Comparison of ENCODE assay signal across 19 cellular contexts in genomic region chr3:64144241-64144900, GRCh38.
DNase-seq lines count a peak whose midpoint lies in the region; ATAC-seq, FAIRE-seq and TF ChIP-seq lines count a peak whose summit lies in the region.
"Had no signal": no experiment of that assay in that cellular context is flagged by ENCODE, and none has a peak within 500 bp of the region (broad histone marks: within the 10 kb centered on the region; RNA-seq: fewer than 3 reads in every experiment).

No MANE protein-coding gene starts in this region.

- H3K9me3 ChIP-seq in A549 (no peaks in the 10 kb centered on the region), IMR-90 (ENCODE audit: control insufficient read depth, insufficient read depth, low read length) (no peaks in the 10 kb centered on the region), MG63 (no peaks in the 10 kb centered on the region), T-helper 17 cell (ENCODE audit: control insufficient read depth, low read length, poor library complexity, severe bottlenecking) (no peaks in the 10 kb centered on the region)
- H3K9me3 ChIP-seq: ascending aorta, HAP-1, SJSA1, thoracic aorta had no signal

- POLR2A ChIA-PET in A549 (lab: Yijun Ruan, JAX): no interaction called here
- POLR2A ChIA-PET in IMR-90 (lab: Charles Lee; ENCODE audit: unreplicated experiment): no interaction called here

- in situ Hi-C loops in IMR-90 (cut with MboI; ENCODE audit: low sequenced_read_pairs): no loop called here

- ATAC-seq in A549 (no peak), IMR-90 (ENCODE audit: low read depth) (no peak), GM19452 (IDR thresholded peaks at IDR 0.05; ENCODE audit: unreplicated experiment) (no peak), T-helper 17 cell (no peak), HG03025 (IDR thresholded peaks at IDR 0.05; ENCODE audit: low FRiP score, unreplicated experiment) (no peak)
- ATAC-seq: activated naive CD4-positive, alpha-beta T cell treated with anti-CD3 and anti-CD28 coated beads, Interleukin-2, amount 50 U/mL, for 72 hours; natural killer cell treated with Interleukin-12 subunit alpha and Interleukin-12 subunit beta and Interleukin-15 and Interleukin-18, amount 100 ng/mL, for 72 hours had no signal

- peaks cover 39 to 76% of the 10 kb centered on the region in 2 experiments for H3K79me1 ChIP-seq in IMR-90 (ENCODE audit: low read depth in 1 of 2, low read length in 2 of 2)

- no peak for TF ChIP-seq POLR2A in A549 (IDR thresholded peaks at IDR 0.05; ENCODE audit: low read length)
- no peak for TF ChIP-seq POLR2A in IMR-90 (IDR thresholded peaks at IDR 0.05; ENCODE audit: low read depth, low read length)

- H3K27me3 ChIP-seq in IMR-90 (ENCODE audit: control insufficient read depth, insufficient read depth, low read length) (no peaks in the 10 kb centered on the region), MG63 (no peaks in the 10 kb centered on the region)
- H3K27me3 ChIP-seq: ascending aorta, SJSA1 had no signal

- H3K4ac ChIP-seq in IMR-90 (ENCODE audit: low read depth, low read length): peak overlapping the region; percentile 68

- H2BK120ac ChIP-seq in IMR-90 (ENCODE audit: low read depth, low read length): peak overlapping the region; percentile 52; the same call in 1 of the 2 replicates

- dilution Hi-C loops in IMR-90 (cut with HindIII; ENCODE audit: low sequenced_read_pairs, unreplicated experiment): no loop called here

- H3K9ac ChIP-seq in IMR-90 (ENCODE audit: low read depth, low read length): no peak overlapping the region
- H3K9ac ChIP-seq: parathyroid adenoma had no signal

- H3K9me3 Mint-ChIP-seq in chondrocyte (ENCODE audit: low read depth) (no peaks in the 10 kb centered on the region), mesothelial cell of epicardium (no peaks in the 10 kb centered on the region)
- H3K9me3 Mint-ChIP-seq: activated naive CD4-positive, alpha-beta T cell treated with anti-CD3 and anti-CD28 coated beads, Interleukin-2, amount 50 U/mL, for 72 hours; natural killer cell treated with Interleukin-12 subunit alpha and Interleukin-12 subunit beta and Interleukin-15 and Interleukin-18, amount 100 ng/mL, for 72 hours had no signal

- no peak overlapping the region for H3K4me3 ChIP-seq in A549
- no peak overlapping the region for H3K4me3 ChIP-seq in IMR-90 (ENCODE audit: insufficient read depth, low read depth, low read length)
- H3K4me3 ChIP-seq in MG63: no peak overlapping the region
- H3K4me3 ChIP-seq: ascending aorta, HAP-1, SJSA1, thoracic aorta had no signal

- no peaks in the 10 kb centered on the region for H3K27me3 Mint-ChIP-seq in chondrocyte (ENCODE audit: low read depth)
- peaks cover 48% of the 10 kb centered on the region for H3K27me3 Mint-ChIP-seq in mesothelial cell of epicardium (ENCODE audit: low read depth)
- peaks cover 18% of the 10 kb centered on the region for H3K27me3 Mint-ChIP-seq in T-helper 17 cell
- H3K27me3 Mint-ChIP-seq: natural killer cell treated with Interleukin-12 subunit alpha and Interleukin-12 subunit beta and Interleukin-15 and Interleukin-18, amount 100 ng/mL, for 72 hours had no signal

- no peak for TF ChIP-seq EP300 in A549 (IDR thresholded peaks at IDR 0.05)

- TF ChIP-seq RAD21 in A549 (conservative IDR thresholded peaks at IDR 0.05 in 1 of 2, IDR thresholded peaks at IDR 0.05 in 1 of 2): no peak
- no peak for TF ChIP-seq RAD21 in IMR-90 (IDR thresholded peaks at IDR 0.05; ENCODE audit: low read length)

- H4K20me1 ChIP-seq in IMR-90 (ENCODE audit: insufficient read depth, low read length): peaks cover 12% of the 10 kb centered on the region

- peak overlapping the region in 1 of 2 experiments; percentile 76; a peak in 2 of 4 replicates for H4K8ac ChIP-seq in IMR-90 (ENCODE audit: low read depth in 2 of 2, low read length in 2 of 2)

- peak overlapping the region; percentile 65; the same call in 1 of the 2 replicates for H4K91ac ChIP-seq in IMR-90 (ENCODE audit: insufficient read depth, low read depth, low read length)

- H3K27ac ChIP-seq in A549: peak overlapping the region; percentile 65 to 77
- H3K27ac ChIP-seq in IMR-90 (ENCODE audit: insufficient read depth, low read length): no peak overlapping the region
- H3K27ac ChIP-seq: ascending aorta, parathyroid adenoma, SJSA1, thoracic aorta had no signal

- no peak for FAIRE-seq in A549 (lab: Jason Lieb, UNC)

- 0 out of 3 replicates have a peak overlapping the region, but pooled peaks have one; percentile 8 for H2BK15ac ChIP-seq in IMR-90 (ENCODE audit: low read depth, low read length)

- CTCF ChIA-PET in A549 (lab: Yijun Ruan, JAX) (interaction anchor here (1.2 to 1.4 kb wide), 2 partner anchors 114 to 340 kb away, joined by 3 to 4 read pairs; no protein-coding TSS in a partner anchor), IMR-90 (lab: Yijun Ruan, JAX) (interaction anchor here (0.8 kb wide), 1 partner anchor 251 kb away, joined by 3 read pairs; no protein-coding TSS in a partner anchor)

- H3K36me3 ChIP-seq in IMR-90 (ENCODE audit: control insufficient read depth, insufficient read depth, low read length): peaks cover 41% of the 10 kb centered on the region
- H3K36me3 ChIP-seq in MG63: no peaks in the 10 kb centered on the region
- H3K36me3 ChIP-seq: HAP-1 had no signal

- TF ChIP-seq CTCF in A549 (IDR thresholded peaks at IDR 0.05): no peak
- TF ChIP-seq CTCF in IMR-90 (conservative IDR thresholded peaks at IDR 0.05; ENCODE audit: low read depth, low read length): no peak
- no peak for TF ChIP-seq CTCF in chondrocyte (IDR thresholded peaks at IDR 0.05)
- TF ChIP-seq CTCF in mesothelial cell of epicardium (IDR thresholded peaks at IDR 0.05; ENCODE audit: unreplicated experiment): no peak

- H3K36me3 Mint-ChIP-seq in chondrocyte (ENCODE audit: low read depth) (peaks cover 21% of the 10 kb centered on the region), mesothelial cell of epicardium (peaks cover 43% of the 10 kb centered on the region), T-helper 17 cell (ENCODE audit: low read depth) (no peaks in the 10 kb centered on the region)
- H3K36me3 Mint-ChIP-seq: activated naive CD4-positive, alpha-beta T cell treated with anti-CD3 and anti-CD28 coated beads, Interleukin-2, amount 50 U/mL, for 72 hours; natural killer cell treated with Interleukin-12 subunit alpha and Interleukin-12 subunit beta and Interleukin-15 and Interleukin-18, amount 100 ng/mL, for 72 hours had no signal

- H2AK9ac ChIP-seq in IMR-90 (replicated peaks; ENCODE audit: low read depth, low read length, poor library complexity): peak overlapping the region; percentile 70

- peaks cover 30% of the 10 kb centered on the region for H3K9me1 ChIP-seq in IMR-90 (ENCODE audit: insufficient read depth, low read length)

- intact Hi-C loops in IMR-90 (cut with micrococcal nuclease): loop anchor here (5.0 kb wide), 1 partner anchor 112 kb away; no protein-coding TSS in a partner anchor

- H2AK5ac ChIP-seq in IMR-90 (ENCODE audit: low read depth, low read length): peak overlapping the region; percentile 25

- peak overlapping the region; percentile 5 for H3K14ac ChIP-seq in IMR-90 (replicated peaks; ENCODE audit: low read depth, low read length)

- peak overlapping the region; percentile 59; the same call in 1 of the 2 replicates for H3K23ac ChIP-seq in IMR-90 (ENCODE audit: low read depth, low read length)

- H2BK20ac ChIP-seq in IMR-90 (ENCODE audit: low read depth, low read length): peak overlapping the region; percentile 50

- no peak overlapping the region; the same call in 1 of the 2 replicates for H3K18ac ChIP-seq in IMR-90 (ENCODE audit: low read depth, low read length)

- H3K4me1 Mint-ChIP-seq in chondrocyte (ENCODE audit: low read depth): peaks cover 47% of the 10 kb centered on the region
- H3K4me1 Mint-ChIP-seq in mesothelial cell of epicardium: peaks cover 27% of the 10 kb centered on the region
- no peaks in the 10 kb centered on the region for H3K4me1 Mint-ChIP-seq in T-helper 17 cell

- BruUV-seq in IMR-90 (replicated peaks; lab: Mats Ljungman, UMichigan): no TSS peak

- H3K4me2 ChIP-seq in A549: peak overlapping the region; percentile 33; the same call in 1 of the 3 replicates
- H3K4me2 ChIP-seq in IMR-90 (ENCODE audit: low read depth, low read length): no peak overlapping the region

- WGBS in A549 (ENCODE audit: missing lambda C conversion rate): 94% methylated on average over 9 of the region's 9 CpGs
- 79% methylated on average over 2 of the region's 9 CpGs; no CpG with 5 or more reads in 1 of the 2 experiments for WGBS in IMR-90 (ENCODE audit: extremely low coverage in 2 of 2, insufficient read length in 1 of 2), 2 experiments

- no peak overlapping the region for H3K56ac ChIP-seq in IMR-90 (ENCODE audit: extremely low read depth, insufficient read depth, low read length)

- H4K5ac ChIP-seq in IMR-90 (ENCODE audit: low read depth, low read length): peak overlapping the region; percentile 0; the same call in 1 of the 2 replicates

- DNase-seq in A549 (ENCODE audit: low read depth in 1 of 2, low spot score in 1 of 2) (no peak), IMR-90 (no peak), chondrocyte (ENCODE audit: low spot score) (no peak), mesothelial cell of epicardium (ENCODE audit: low spot score in 2 of 2, unreplicated experiment in 2 of 2) (no peak), MG63 (no peak), T-helper 17 cell (no peak)
- DNase-seq: effector CD8-positive, alpha-beta T cell; KG1; MV-4-11; NCI-H187 treated with DMSO at 0.1 percent for 48 hours had no signal

- H3K27ac Mint-ChIP-seq in chondrocyte (ENCODE audit: unreplicated experiment) (peak overlapping the region; percentile 56), mesothelial cell of epicardium (peak overlapping the region; percentile 74), T-helper 17 cell (no peak overlapping the region)
- H3K27ac Mint-ChIP-seq: activated naive CD4-positive, alpha-beta T cell treated with anti-CD3 and anti-CD28 coated beads, Interleukin-2, amount 50 U/mL, for 72 hours; natural killer cell treated with Interleukin-12 subunit alpha and Interleukin-12 subunit beta and Interleukin-15 and Interleukin-18, amount 100 ng/mL, for 72 hours had no signal

- H3K4me3 Mint-ChIP-seq in chondrocyte (ENCODE audit: unreplicated experiment) (no peak overlapping the region), mesothelial cell of epicardium (no peak overlapping the region), T-helper 17 cell (no peak overlapping the region)
- H3K4me3 Mint-ChIP-seq: natural killer cell treated with Interleukin-12 subunit alpha and Interleukin-12 subunit beta and Interleukin-15 and Interleukin-18, amount 100 ng/mL, for 72 hours had no signal

- H3K4me1 ChIP-seq in A549 (peaks cover 32% of the 10 kb centered on the region), IMR-90 (ENCODE audit: control insufficient read depth, insufficient read depth, low read length) (peaks cover 11% of the 10 kb centered on the region)
- H3K4me1 ChIP-seq: ascending aorta, HAP-1, parathyroid adenoma had no signal

- H2AFZ ChIP-seq in IMR-90 (replicated peaks; ENCODE audit: low read length, poor library complexity): no peak overlapping the region
- H2AFZ ChIP-seq: parathyroid adenoma had no signal

- no peak overlapping the region for H2BK5ac ChIP-seq in IMR-90 (ENCODE audit: low read depth, low read length, poor library complexity, severe bottlenecking)

TF ChIP-seq in A549, 52 proteins besides CTCF, POLR2A, EP300 and RAD21 (continues in another document):
- no peak for TF ChIP-seq HEYL (CRISPR knock-in tag; IDR thresholded peaks at IDR 0.05)
- TF ChIP-seq PHF8 (IDR thresholded peaks at IDR 0.05; ENCODE audit: borderline replicate concordance, low read depth): no peak

TF ChIP-seq in IMR-90, 13 proteins besides CTCF, POLR2A, EP300 and RAD21 (continues in another document):
- no peak for TF ChIP-seq FOS (IDR thresholded peaks at IDR 0.05; ENCODE audit: low read depth, low read length)
